ENCODE assay signal across 9 cellular contexts in genomic region chr6:163260111-163260895, GRCh38.
DNase-seq lines count a peak whose midpoint lies in the region; ATAC-seq and TF ChIP-seq lines count a peak whose summit lies in the region.
"Had no signal": no experiment of that assay in that cellular context is flagged by ENCODE, and none has a peak within 500 bp of the region (broad histone marks: within the 10 kb centered on the region; RNA-seq: fewer than 3 reads in every experiment).

No MANE protein-coding gene starts in this region.

- DNase-seq in GM23338 (ENCODE audit: low spot score) (peak; percentile 94), activated B cell treated with CpG ODN at 0.5 μM for 24 hours (no peak), hypothalamus (lab: John Stamatoyannopoulos, UW) (peak in 39 of 51 donors; percentile 28 to 94 (median 72)), retina (peak; percentile 79), amniotic stem cell (lab: John Stamatoyannopoulos, UW) (no peak)
- DNase-seq in CD8-positive, alpha-beta memory T cell = no peak
- no peak for DNase-seq in central memory CD4-positive, alpha-beta T cell
- DNase-seq: activated T-cell treated with anti-CD3 and anti-CD28 coated beads for 4 hours had no signal

- H3K27me3 Mint-ChIP-seq in GM23338 (ENCODE audit: insufficient read depth, low read depth, poor library complexity) (peaks cover 31% of the 10 kb centered on the region), activated B cell treated with CpG ODN at 0.5 μM for 24 hours (peaks cover 13% of the 10 kb centered on the region)
- H3K27me3 Mint-ChIP-seq in CD8-positive, alpha-beta memory T cell = peaks cover 8 to 16% of the 10 kb centered on the region in 2 donors

- peak overlapping the region; percentile 69 for H3K4me2 ChIP-seq in GM23338

- H3K36me3 Mint-ChIP-seq in GM23338 (ENCODE audit: low read depth) (peaks cover 9% of the 10 kb centered on the region; the same call in 2 of the 3 replicates), activated B cell treated with CpG ODN at 0.5 μM for 24 hours (ENCODE audit: low read depth) (no peaks in the 10 kb centered on the region)
- H3K36me3 Mint-ChIP-seq in CD8-positive, alpha-beta memory T cell = peaks cover 0 to 2% (median 0%) of the 10 kb centered on the region in 3 donors

- no peaks in the 10 kb centered on the region for H3K79me2 ChIP-seq in GM23338 (replicated peaks; ENCODE audit: insufficient read depth)

- H3K9me2 ChIP-seq in GM23338 (ENCODE audit: insufficient read depth) = peaks cover 11% of the 10 kb centered on the region

- ATAC-seq in GM23338 = peak; percentile 93
- no peak for ATAC-seq in activated B cell treated with CpG ODN at 0.5 μM for 24 hours (ENCODE audit: low read depth)
- ATAC-seq in HG03439 (IDR thresholded peaks at IDR 0.05; ENCODE audit: unreplicated experiment) = no peak

- H4K20me1 ChIP-seq in GM23338 (replicated peaks; ENCODE audit: insufficient read depth) = no peaks in the 10 kb centered on the region

- no peaks in the 10 kb centered on the region for H3K9me3 ChIP-seq in CD8-positive, alpha-beta memory T cell (ENCODE audit: low read length)

- H3K9me3 Mint-ChIP-seq in GM23338 = peaks cover 13% of the 10 kb centered on the region; the same call in 1 of the 3 replicates
- no peaks in the 10 kb centered on the region for H3K9me3 Mint-ChIP-seq in activated B cell treated with CpG ODN at 0.5 μM for 24 hours
- H3K9me3 Mint-ChIP-seq in CD8-positive, alpha-beta memory T cell = peaks cover 0 to 6% (median 0%) of the 10 kb centered on the region in 5 donors

- POLR2A ChIA-PET in activated B cell treated with CpG ODN at 0.5 μM for 24 hours (lab: Charles Lee) = no interaction called here
- POLR2A ChIA-PET in CD8-positive, alpha-beta memory T cell (lab: Charles Lee) = no interaction called here

- TF ChIP-seq CTCF in GM23338 (conservative IDR thresholded peaks at IDR 0.05; ENCODE audit: low read depth in 2 of 2) (no peak), activated B cell treated with CpG ODN at 0.5 μM for 24 hours (IDR thresholded peaks at IDR 0.05) (no peak)

- H3K4me1 ChIP-seq in GM23338 (ENCODE audit: insufficient read depth) = peaks cover 24% of the 10 kb centered on the region
- H3K4me1 ChIP-seq in CD8-positive, alpha-beta memory T cell (ENCODE audit: insufficient read depth, low read length) = peaks cover 4% of the 10 kb centered on the region

- no peaks in the 10 kb centered on the region for H3K36me3 ChIP-seq in GM23338 (ENCODE audit: insufficient read depth)
- H3K36me3 ChIP-seq in CD8-positive, alpha-beta memory T cell (ENCODE audit: insufficient read depth, low read length) = no peaks in the 10 kb centered on the region

- intact Hi-C loops in activated B cell treated with CpG ODN at 0.5 μM for 24 hours (cut with micrococcal nuclease) = no loop called here

- H3K4me3 Mint-ChIP-seq in GM23338 (peak overlapping the region; percentile 64), activated B cell treated with CpG ODN at 0.5 μM for 24 hours (peak overlapping the region; percentile 44)
- H3K4me3 Mint-ChIP-seq in CD8-positive, alpha-beta memory T cell = peak overlapping the region in 1 of 7 donors; percentile 1

- CTCF ChIA-PET in activated B cell treated with CpG ODN at 0.5 μM for 24 hours (lab: Charles Lee) = no interaction called here
- CTCF ChIA-PET in CD8-positive, alpha-beta memory T cell (lab: Charles Lee) = no interaction called here

- H3K27ac ChIP-seq in GM23338 (ENCODE audit: low read depth) = peak overlapping the region; percentile 78
- H3K27ac ChIP-seq in CD8-positive, alpha-beta memory T cell (ENCODE audit: low read depth, low read length) = no peak overlapping the region

- H3F3A ChIP-seq in GM23338 (replicated peaks; ENCODE audit: low read depth) = peaks cover 12% of the 10 kb centered on the region

- H3K27ac Mint-ChIP-seq in GM23338 (peak overlapping the region; percentile 50; the same call in 1 of the 2 replicates), activated B cell treated with CpG ODN at 0.5 μM for 24 hours (no peak overlapping the region)
- H3K27ac Mint-ChIP-seq in CD8-positive, alpha-beta memory T cell = no peak overlapping the region

- peaks cover 37% of the 10 kb centered on the region for H3K27me3 ChIP-seq in GM23338 (ENCODE audit: insufficient read depth)
- H3K27me3 ChIP-seq in CD8-positive, alpha-beta memory T cell (ENCODE audit: insufficient read depth, low read length, poor library complexity, severe bottlenecking) = no peaks in the 10 kb centered on the region

- peak overlapping the region; percentile 41 for H3K4me3 ChIP-seq in GM23338
- no peak overlapping the region for H3K4me3 ChIP-seq in CD8-positive, alpha-beta memory T cell (ENCODE audit: low read length)

- H3K4me1 Mint-ChIP-seq in GM23338 (peaks cover 54% of the 10 kb centered on the region), activated B cell treated with CpG ODN at 0.5 μM for 24 hours (peaks cover 9% of the 10 kb centered on the region)
- H3K4me1 Mint-ChIP-seq in CD8-positive, alpha-beta memory T cell = peaks cover 0 to 9% (median 9%) of the 10 kb centered on the region in 3 donors

- H2AFZ ChIP-seq in GM23338 = no peak overlapping the region

TF ChIP-seq in GM23338, 12 proteins besides CTCF, POLR2A, EP300 and RAD21 (continues in another document):
- TF ChIP-seq JUNB (IDR thresholded peaks at IDR 0.05; ENCODE audit: unreplicated experiment) (no peak), ZNF331 (CRISPR knock-in tag; IDR thresholded peaks at IDR 0.05; ENCODE audit: low read depth) (no peak), REST (IDR thresholded peaks at IDR 0.05; ENCODE audit: unreplicated experiment) (no peak), ZNF114 (CRISPR knock-in tag; IDR thresholded peaks at IDR 0.05) (peak; percentile 83; the same call in 1 of the 2 replicates), EZH2 (IDR thresholded peaks at IDR 0.05; ENCODE audit: low read depth, unreplicated experiment) (no peak), CREB1 (CRISPR knock-in tag; IDR thresholded peaks at IDR 0.05; ENCODE audit: low read depth) (no peak), POLR2AphosphoS5 (IDR thresholded peaks at IDR 0.05; ENCODE audit: low read depth) (no peak)

Comparison
In these comparisons a context has a peak if more than half of its experiments do, and no peak if none do; other contexts are left out.
1. DNase-seq: peak in GM23338 (single experiment), hypothalamus (39 of 51) and retina (single experiment); none in activated B cell treated with CpG ODN at 0.5 μM for 24 hours (single experiment), CD8-positive, alpha-beta memory T cell (0 of 5), amniotic stem cell (single experiment) and central memory CD4-positive, alpha-beta T cell (single experiment).